In genomic region chr3:36488077-36488789, GRCh38 we compare ENCODE assay signal across 21 cellular contexts.
DNase-seq lines count a peak whose midpoint lies in the region; ATAC-seq and TF ChIP-seq lines count a peak whose summit lies in the region.
"Had no signal": no experiment of that assay in that cellular context is flagged by ENCODE, and none has a peak within 500 bp of the region (broad histone marks: within the 10 kb centered on the region; RNA-seq: fewer than 3 reads in every experiment).

No MANE protein-coding gene starts in this region.

- peak; percentile 44 for ATAC-seq in GM21786 (IDR thresholded peaks at IDR 0.05; ENCODE audit: unreplicated experiment)
- ATAC-seq: gastrocnemius medialis, left ventricle myocardium superior, sciatic nerve had no signal

- intact Hi-C loops in PC-9 (cut with micrococcal nuclease; ENCODE audit: unreplicated experiment): no loop called here

- peak overlapping the region; percentile 71 for H3K27ac ChIP-seq in PC-9
- H3K27ac ChIP-seq: gastrocnemius medialis, SK-N-MC had no signal

- peaks cover 3% of the 10 kb centered on the region; the same call in 1 of the 2 replicates for H3K36me3 ChIP-seq in PC-9 (ENCODE audit: low read depth)
- no peaks in the 10 kb centered on the region for H3K36me3 ChIP-seq in kidney epithelial cell (ENCODE audit: control insufficient read depth, insufficient read depth, low read length)
- H3K36me3 ChIP-seq: gastrocnemius medialis had no signal

- peaks cover 17% of the 10 kb centered on the region for H3K4me1 ChIP-seq in PC-9 (replicated peaks; ENCODE audit: insufficient read depth)
- H3K4me1 ChIP-seq: gastrocnemius medialis had no signal

- H3K79me2 ChIP-seq in PC-9 (ENCODE audit: low read depth): no peaks in the 10 kb centered on the region

- BruUV-seq in PC-9 (replicated peaks; lab: Mats Ljungman, UMichigan): no TSS peak

- no peaks in the 10 kb centered on the region for H3K9me2 ChIP-seq in PC-9 (ENCODE audit: insufficient read depth)

- H2AFZ ChIP-seq in PC-9: peak overlapping the region; percentile 3; the same call in 1 of the 2 replicates

- no peak for TF ChIP-seq CTCF in PC-9 (conservative IDR thresholded peaks at IDR 0.05)
- TF ChIP-seq CTCF in kidney epithelial cell (IDR thresholded peaks at IDR 0.05; ENCODE audit: insufficient read depth, low read length, poor library complexity, severe bottlenecking): no peak

- H3F3A ChIP-seq in PC-9 (ENCODE audit: insufficient read depth, low read depth): peaks cover 8% of the 10 kb centered on the region

- POLR2A ChIA-PET in PC-9 (lab: Charles Lee; ENCODE audit: unreplicated experiment): no interaction called here

- no peaks in the 10 kb centered on the region for H4K20me1 ChIP-seq in PC-9 (ENCODE audit: insufficient read depth)

- no peaks in the 10 kb centered on the region for H3K9me3 ChIP-seq in PC-9 (ENCODE audit: insufficient read depth, low read depth)
- H3K9me3 ChIP-seq: gastrocnemius medialis had no signal

- H3K27me3 ChIP-seq in PC-9 (ENCODE audit: insufficient read depth, low read depth) (no peaks in the 10 kb centered on the region), kidney epithelial cell (ENCODE audit: control insufficient read depth, insufficient read depth, low read length) (no peaks in the 10 kb centered on the region)
- H3K27me3 ChIP-seq: gastrocnemius medialis had no signal

- CTCF ChIA-PET in PC-9 (lab: Charles Lee): no interaction called here

- H3K4me3 ChIP-seq in PC-9 (no peak overlapping the region), kidney epithelial cell (ENCODE audit: low read depth, low read length) (no peak overlapping the region)
- H3K4me3 ChIP-seq: gastrocnemius medialis, SK-N-MC had no signal

- peak; percentile 10 for DNase-seq in COLO668 (lab: John Stamatoyannopoulos, UW; ENCODE audit: unreplicated experiment)
- peak in 1 of 2 experiments; percentile 88 for DNase-seq in PC-9
- DNase-seq in kidney epithelial cell (ENCODE audit: low read depth): peak; percentile 74
- DNase-seq in NCI-H1092 treated with DMSO at 0.1 percent for 48 hours (lab: John Stamatoyannopoulos, UW): no peak
- DNase-seq in NCI-H2171 (lab: John Stamatoyannopoulos, UW): no peak
- no peak for DNase-seq in NCI-H226
- no peak for DNase-seq in stimulated activated naive CD4-positive, alpha-beta T cell (lab: John Stamatoyannopoulos, UW)
- DNase-seq: activated CD4-positive, CD25-positive, alpha-beta regulatory T cell treated with anti-CD3 and anti-CD28 coated beads, Interleukin-2, amount 50 U/mL, for 72 hours; activated naive CD8-positive, alpha-beta T cell treated with anti-CD3 and anti-CD28 coated beads for 36 hours; CD4-positive, alpha-beta memory T cell; DND-41; gastrocnemius medialis; HCEC 1CT; Kasumi-1; left ventricle myocardium superior; NCI-H146; NCI-H446 treated with DMSO at 0.1 percent for 48 hours; occipital lobe had no signal

- H3K4me2 ChIP-seq in PC-9: peak overlapping the region; percentile 46

Comparison
In these comparisons a context has a peak if more than half of its experiments do, and no peak if none do; other contexts are left out.
1. DNase-seq: peak in COLO668 (single experiment) and kidney epithelial cell (single experiment); none in NCI-H1092 treated with DMSO at 0.1 percent for 48 hours (single experiment), NCI-H2171 (single experiment), NCI-H226 (single experiment) and stimulated activated naive CD4-positive, alpha-beta T cell (0 of 6).